In the genomic region with DNA sequence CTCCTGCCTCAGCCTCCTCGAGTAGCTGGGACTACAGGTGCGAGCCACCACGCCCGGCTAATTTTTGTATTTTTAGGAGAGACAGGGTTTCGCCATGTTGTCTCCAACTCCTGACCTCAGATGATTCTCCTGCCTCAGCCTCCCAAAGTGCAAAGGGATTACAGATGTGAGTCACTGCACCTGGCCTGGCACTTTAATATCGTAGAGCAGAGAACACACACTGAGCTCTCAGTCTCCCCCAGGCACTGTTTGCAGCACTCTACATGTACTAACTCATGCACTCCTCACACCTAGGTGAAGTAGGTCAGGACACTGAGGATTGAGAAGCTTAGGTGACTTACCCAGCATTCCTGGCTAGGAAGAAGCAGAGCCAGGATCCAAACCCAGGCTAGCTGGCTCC, we compare ENCODE assay signal across 1 cellular context.
TF ChIP-seq lines count a peak whose summit lies in the region.

No MANE protein-coding gene starts in this region.

TF ChIP-seq in HepG2, 621 proteins besides CTCF, POLR2A, EP300 and RAD21:
- 0 out of 2 replicates have a peak, but pooled peaks have one; percentile 20 for TF ChIP-seq SMAD9 (CRISPR knock-in tag; IDR thresholded peaks at IDR 0.05)
- TF ChIP-seq, protein P1, sequence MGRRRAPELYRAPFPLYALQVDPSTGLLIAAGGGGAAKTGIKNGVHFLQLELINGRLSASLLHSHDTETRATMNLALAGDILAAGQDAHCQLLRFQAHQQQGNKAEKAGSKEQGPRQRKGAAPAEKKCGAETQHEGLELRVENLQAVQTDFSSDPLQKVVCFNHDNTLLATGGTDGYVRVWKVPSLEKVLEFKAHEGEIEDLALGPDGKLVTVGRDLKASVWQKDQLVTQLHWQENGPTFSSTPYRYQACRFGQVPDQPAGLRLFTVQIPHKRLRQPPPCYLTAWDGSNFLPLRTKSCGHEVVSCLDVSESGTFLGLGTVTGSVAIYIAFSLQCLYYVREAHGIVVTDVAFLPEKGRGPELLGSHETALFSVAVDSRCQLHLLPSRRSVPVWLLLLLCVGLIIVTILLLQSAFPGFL (CRISPR knock-in tag; IDR thresholded peaks at IDR 0.05), result no peak
- 0 out of 2 replicates have a peak, but pooled peaks have one; percentile 41 for TF ChIP-seq ZNF547 (CRISPR knock-in tag; IDR thresholded peaks at IDR 0.05)
- TF ChIP-seq ZNF501 (CRISPR knock-in tag; IDR thresholded peaks at IDR 0.05), result 0 out of 2 replicates have a peak, but pooled peaks have one; percentile 5
